ENCODE assay signal across 15 cellular contexts in genomic region chr6:22614541-22614940, GRCh38. TPM values are rescaled to one million over a fixed set of nuclear protein-coding genes. Genes with fewer than 3 reads are reported as not detected.
"Had no signal": no experiment of that assay in that cellular context is flagged by ENCODE, and none has a peak within 500 bp of the region (broad histone marks: within the 10 kb centered on the region; RNA-seq: fewer than 3 reads in every experiment).

No MANE protein-coding gene starts in this region.

- H3K4me1 Mint-ChIP-seq: activated CD4-positive, alpha-beta T cell treated with anti-CD3 and anti-CD28 coated beads, Interleukin-2, amount 10 ng/mL, durations not matched to agents 7 days and 5 days; naive thymus-derived CD4-positive, alpha-beta T cell had no signal

- H3K27ac ChIP-seq: lower lobe of right lung, SK-N-MC had no signal

- H3K4me3 ChIP-seq: lower lobe of right lung, right atrium auricular region, SK-N-MC had no signal

- H3K36me3 ChIP-seq: lower lobe of right lung, right atrium auricular region had no signal

- H3K9me3 Mint-ChIP-seq: activated CD4-positive, alpha-beta T cell treated with anti-CD3 and anti-CD28 coated beads, Interleukin-2, amount 10 ng/mL, durations not matched to agents 7 days and 5 days had no signal

- H3K36me3 Mint-ChIP-seq: naive thymus-derived CD4-positive, alpha-beta T cell had no signal

- H3K27me3 ChIP-seq: right atrium auricular region had no signal

- FAIRE-seq: bronchial epithelial cell, small intestine had no signal

- DNase-seq: activated CD4-positive, alpha-beta T cell treated with anti-CD3 and anti-CD28 coated beads, Interleukin-2, amount 10 ng/mL, durations not matched to agents 7 days and 5 days; activated naive CD4-positive, alpha-beta T cell treated with Interleukin-2 at 50 U/mL for 16 hours; activated T-cell treated with anti-CD3 and anti-CD28 coated beads for 4 hours; aorta; lower lobe of right lung; midbrain; naive thymus-derived CD4-positive, alpha-beta T cell; small intestine had no signal

- H3K27ac Mint-ChIP-seq: activated CD4-positive, alpha-beta T cell treated with anti-CD3 and anti-CD28 coated beads, Interleukin-2, amount 10 ng/mL, durations not matched to agents 7 days and 5 days; naive thymus-derived CD4-positive, alpha-beta T cell had no signal

- H3K4me3 Mint-ChIP-seq: activated CD4-positive, alpha-beta T cell treated with anti-CD3 and anti-CD28 coated beads, Interleukin-2, amount 10 ng/mL, durations not matched to agents 7 days and 5 days; naive thymus-derived CD4-positive, alpha-beta T cell had no signal

- H3K27me3 Mint-ChIP-seq: activated CD4-positive, alpha-beta T cell treated with anti-CD3 and anti-CD28 coated beads, Interleukin-2, amount 10 ng/mL, durations not matched to agents 7 days and 5 days; naive thymus-derived CD4-positive, alpha-beta T cell had no signal

RNA-seq across cellular contexts. Expression of gene HDGFL1, which starts 45.2 kb away (rescaled TPM):
- total RNA-seq: activated CD4-positive, alpha-beta T cell treated with anti-CD3 and anti-CD28 coated beads, Interleukin-2, amount 10 ng/mL, durations not matched to agents 7 days and 5 days; aorta; bronchial epithelial cell; cerebellum; lower lobe of right lung; naive thymus-derived CD4-positive, alpha-beta T cell; posterior vena cava; right atrium auricular region; urinary bladder had no signal
- polyA plus RNA-seq: aorta; esophagus; naive thymus-derived CD4-positive, alpha-beta T cell; small intestine; urinary bladder had no signal
